ENCODE assay signal across 1 cellular context in the genomic region with DNA sequence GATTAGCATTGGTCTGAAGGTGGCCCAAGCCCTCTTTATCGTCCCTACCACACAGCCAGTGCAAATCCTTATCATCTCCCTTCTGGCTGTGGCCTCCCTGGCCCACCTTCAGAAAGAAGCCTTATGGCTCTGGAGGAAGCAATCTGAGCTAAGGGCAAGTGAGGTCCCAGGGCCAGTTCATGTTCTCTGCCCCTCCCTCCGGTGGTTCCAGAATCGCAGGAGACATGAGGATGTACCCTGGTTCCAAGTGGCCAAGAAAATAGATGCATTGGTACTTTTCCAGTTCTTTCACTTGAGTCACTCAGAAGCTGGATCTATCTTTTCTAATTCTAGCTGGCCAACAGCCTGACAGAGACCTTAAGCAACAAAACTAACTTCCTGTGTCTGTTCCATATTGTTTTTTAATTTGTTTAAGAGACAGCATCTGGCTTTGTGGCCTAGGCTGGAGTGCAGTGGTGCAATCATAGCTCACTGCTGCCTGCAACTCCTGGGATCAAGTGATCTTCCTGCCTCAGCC.
TF ChIP-seq lines count a peak whose summit lies in the region.

No MANE protein-coding gene starts in this region.

TF ChIP-seq in K562, 482 proteins besides CTCF, POLR2A, EP300 and RAD21 (continued from another document and continues in another):
- TF ChIP-seq E2F6 (IDR thresholded peaks at IDR 0.05; ENCODE audit: borderline replicate concordance in 1 of 2, extremely low read depth in 1 of 2, insufficient read depth in 1 of 2, insufficient read length in 1 of 2, low read depth in 1 of 2, low read length in 1 of 2, poor library complexity in 1 of 2, severe bottlenecking in 1 of 2), result no peak
- TF ChIP-seq TGIF2 (CRISPR knock-in tag; IDR thresholded peaks at IDR 0.05), result no peak
- peak; percentile 89 for TF ChIP-seq PHF21A (IDR thresholded peaks at IDR 0.05; ENCODE audit: borderline replicate concordance, low read depth)
- TF ChIP-seq, protein P1, sequence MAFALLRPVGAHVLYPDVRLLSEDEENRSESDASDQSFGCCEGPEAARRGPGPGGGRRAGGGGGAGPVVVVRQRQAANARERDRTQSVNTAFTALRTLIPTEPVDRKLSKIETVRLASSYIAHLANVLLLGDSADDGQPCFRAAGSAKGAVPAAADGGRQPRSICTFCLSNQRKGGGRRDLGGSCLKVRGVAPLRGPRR (CRISPR knock-in tag; IDR thresholded peaks at IDR 0.05), result no peak
- TF ChIP-seq, protein P2, sequence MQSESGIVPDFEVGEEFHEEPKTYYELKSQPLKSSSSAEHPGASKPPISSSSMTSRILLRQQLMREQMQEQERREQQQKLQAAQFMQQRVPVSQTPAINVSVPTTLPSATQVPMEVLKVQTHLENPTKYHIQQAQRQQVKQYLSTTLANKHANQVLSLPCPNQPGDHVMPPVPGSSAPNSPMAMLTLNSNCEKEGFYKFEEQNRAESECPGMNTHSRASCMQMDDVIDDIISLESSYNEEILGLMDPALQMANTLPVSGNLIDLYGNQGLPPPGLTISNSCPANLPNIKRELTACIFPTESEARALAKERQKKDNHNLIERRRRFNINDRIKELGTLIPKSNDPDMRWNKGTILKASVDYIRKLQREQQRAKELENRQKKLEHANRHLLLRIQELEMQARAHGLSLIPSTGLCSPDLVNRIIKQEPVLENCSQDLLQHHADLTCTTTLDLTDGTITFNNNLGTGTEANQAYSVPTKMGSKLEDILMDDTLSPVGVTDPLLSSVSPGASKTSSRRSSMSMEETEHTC (IDR thresholded peaks at IDR 0.05), result 0 out of 2 replicates have a peak, but pooled peaks have one; percentile 58
- no peak for TF ChIP-seq ZNF444 (CRISPR knock-in tag; IDR thresholded peaks at IDR 0.05)
- TF ChIP-seq PML (IDR thresholded peaks at IDR 0.05; ENCODE audit: low read length), result peak; percentile 98
- no peak for TF ChIP-seq CHD2 (IDR thresholded peaks at IDR 0.05; ENCODE audit: low read depth, low read length)
- no peak for TF ChIP-seq ZNF184 (CRISPR knock-in tag; IDR thresholded peaks at IDR 0.05)
- no peak for TF ChIP-seq ILF3 (IDR thresholded peaks at IDR 0.05; ENCODE audit: borderline replicate concordance)
- no peak for TF ChIP-seq ILK (tag; IDR thresholded peaks at IDR 0.05; ENCODE audit: borderline replicate concordance, low read depth)
- no peak for TF ChIP-seq FOS (IDR thresholded peaks at IDR 0.05; ENCODE audit: extremely low read depth, insufficient read length)
- TF ChIP-seq POLR3A (IDR thresholded peaks at IDR 0.05; ENCODE audit: borderline replicate concordance, extremely low read depth, insufficient read depth, insufficient read length), result no peak
- peak; percentile 33; the same call in 1 of the 2 replicates for TF ChIP-seq GABPB1 (CRISPR knock-in tag; IDR thresholded peaks at IDR 0.05)
- TF ChIP-seq ZNF436 (CRISPR knock-in tag; IDR thresholded peaks at IDR 0.05), result no peak
- TF ChIP-seq TSHZ1 (CRISPR knock-in tag; IDR thresholded peaks at IDR 0.05), result no peak
- TF ChIP-seq NONO (IDR thresholded peaks at IDR 0.05; ENCODE audit: low read depth in 2 of 2, low read length in 1 of 2), result peak in 1 of 2 experiments; percentile 74; a peak in 2 of 4 replicates
- TF ChIP-seq, protein P3, sequence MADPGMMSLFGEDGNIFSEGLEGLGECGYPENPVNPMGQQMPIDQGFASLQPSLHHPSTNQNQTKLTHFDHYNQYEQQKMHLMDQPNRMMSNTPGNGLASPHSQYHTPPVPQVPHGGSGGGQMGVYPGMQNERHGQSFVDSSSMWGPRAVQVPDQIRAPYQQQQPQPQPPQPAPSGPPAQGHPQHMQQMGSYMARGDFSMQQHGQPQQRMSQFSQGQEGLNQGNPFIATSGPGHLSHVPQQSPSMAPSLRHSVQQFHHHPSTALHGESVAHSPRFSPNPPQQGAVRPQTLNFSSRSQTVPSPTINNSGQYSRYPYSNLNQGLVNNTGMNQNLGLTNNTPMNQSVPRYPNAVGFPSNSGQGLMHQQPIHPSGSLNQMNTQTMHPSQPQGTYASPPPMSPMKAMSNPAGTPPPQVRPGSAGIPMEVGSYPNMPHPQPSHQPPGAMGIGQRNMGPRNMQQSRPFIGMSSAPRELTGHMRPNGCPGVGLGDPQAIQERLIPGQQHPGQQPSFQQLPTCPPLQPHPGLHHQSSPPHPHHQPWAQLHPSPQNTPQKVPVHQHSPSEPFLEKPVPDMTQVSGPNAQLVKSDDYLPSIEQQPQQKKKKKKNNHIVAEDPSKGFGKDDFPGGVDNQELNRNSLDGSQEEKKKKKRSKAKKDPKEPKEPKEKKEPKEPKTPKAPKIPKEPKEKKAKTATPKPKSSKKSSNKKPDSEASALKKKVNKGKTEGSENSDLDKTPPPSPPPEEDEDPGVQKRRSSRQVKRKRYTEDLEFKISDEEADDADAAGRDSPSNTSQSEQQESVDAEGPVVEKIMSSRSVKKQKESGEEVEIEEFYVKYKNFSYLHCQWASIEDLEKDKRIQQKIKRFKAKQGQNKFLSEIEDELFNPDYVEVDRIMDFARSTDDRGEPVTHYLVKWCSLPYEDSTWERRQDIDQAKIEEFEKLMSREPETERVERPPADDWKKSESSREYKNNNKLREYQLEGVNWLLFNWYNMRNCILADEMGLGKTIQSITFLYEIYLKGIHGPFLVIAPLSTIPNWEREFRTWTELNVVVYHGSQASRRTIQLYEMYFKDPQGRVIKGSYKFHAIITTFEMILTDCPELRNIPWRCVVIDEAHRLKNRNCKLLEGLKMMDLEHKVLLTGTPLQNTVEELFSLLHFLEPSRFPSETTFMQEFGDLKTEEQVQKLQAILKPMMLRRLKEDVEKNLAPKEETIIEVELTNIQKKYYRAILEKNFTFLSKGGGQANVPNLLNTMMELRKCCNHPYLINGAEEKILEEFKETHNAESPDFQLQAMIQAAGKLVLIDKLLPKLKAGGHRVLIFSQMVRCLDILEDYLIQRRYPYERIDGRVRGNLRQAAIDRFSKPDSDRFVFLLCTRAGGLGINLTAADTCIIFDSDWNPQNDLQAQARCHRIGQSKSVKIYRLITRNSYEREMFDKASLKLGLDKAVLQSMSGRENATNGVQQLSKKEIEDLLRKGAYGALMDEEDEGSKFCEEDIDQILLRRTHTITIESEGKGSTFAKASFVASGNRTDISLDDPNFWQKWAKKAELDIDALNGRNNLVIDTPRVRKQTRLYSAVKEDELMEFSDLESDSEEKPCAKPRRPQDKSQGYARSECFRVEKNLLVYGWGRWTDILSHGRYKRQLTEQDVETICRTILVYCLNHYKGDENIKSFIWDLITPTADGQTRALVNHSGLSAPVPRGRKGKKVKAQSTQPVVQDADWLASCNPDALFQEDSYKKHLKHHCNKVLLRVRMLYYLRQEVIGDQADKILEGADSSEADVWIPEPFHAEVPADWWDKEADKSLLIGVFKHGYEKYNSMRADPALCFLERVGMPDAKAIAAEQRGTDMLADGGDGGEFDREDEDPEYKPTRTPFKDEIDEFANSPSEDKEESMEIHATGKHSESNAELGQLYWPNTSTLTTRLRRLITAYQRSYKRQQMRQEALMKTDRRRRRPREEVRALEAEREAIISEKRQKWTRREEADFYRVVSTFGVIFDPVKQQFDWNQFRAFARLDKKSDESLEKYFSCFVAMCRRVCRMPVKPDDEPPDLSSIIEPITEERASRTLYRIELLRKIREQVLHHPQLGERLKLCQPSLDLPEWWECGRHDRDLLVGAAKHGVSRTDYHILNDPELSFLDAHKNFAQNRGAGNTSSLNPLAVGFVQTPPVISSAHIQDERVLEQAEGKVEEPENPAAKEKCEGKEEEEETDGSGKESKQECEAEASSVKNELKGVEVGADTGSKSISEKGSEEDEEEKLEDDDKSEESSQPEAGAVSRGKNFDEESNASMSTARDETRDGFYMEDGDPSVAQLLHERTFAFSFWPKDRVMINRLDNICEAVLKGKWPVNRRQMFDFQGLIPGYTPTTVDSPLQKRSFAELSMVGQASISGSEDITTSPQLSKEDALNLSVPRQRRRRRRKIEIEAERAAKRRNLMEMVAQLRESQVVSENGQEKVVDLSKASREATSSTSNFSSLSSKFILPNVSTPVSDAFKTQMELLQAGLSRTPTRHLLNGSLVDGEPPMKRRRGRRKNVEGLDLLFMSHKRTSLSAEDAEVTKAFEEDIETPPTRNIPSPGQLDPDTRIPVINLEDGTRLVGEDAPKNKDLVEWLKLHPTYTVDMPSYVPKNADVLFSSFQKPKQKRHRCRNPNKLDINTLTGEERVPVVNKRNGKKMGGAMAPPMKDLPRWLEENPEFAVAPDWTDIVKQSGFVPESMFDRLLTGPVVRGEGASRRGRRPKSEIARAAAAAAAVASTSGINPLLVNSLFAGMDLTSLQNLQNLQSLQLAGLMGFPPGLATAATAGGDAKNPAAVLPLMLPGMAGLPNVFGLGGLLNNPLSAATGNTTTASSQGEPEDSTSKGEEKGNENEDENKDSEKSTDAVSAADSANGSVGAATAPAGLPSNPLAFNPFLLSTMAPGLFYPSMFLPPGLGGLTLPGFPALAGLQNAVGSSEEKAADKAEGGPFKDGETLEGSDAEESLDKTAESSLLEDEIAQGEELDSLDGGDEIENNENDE (IDR thresholded peaks at IDR 0.05; ENCODE audit: low read depth, low read length), result no peak
- no peak for TF ChIP-seq PTBP1 (IDR thresholded peaks at IDR 0.05; ENCODE audit: low read depth, low read length)
- TF ChIP-seq HNRNPH1 (optimal IDR thresholded peaks at IDR 0.05; ENCODE audit: low read depth, low read length), result no peak
- TF ChIP-seq, protein P4, sequence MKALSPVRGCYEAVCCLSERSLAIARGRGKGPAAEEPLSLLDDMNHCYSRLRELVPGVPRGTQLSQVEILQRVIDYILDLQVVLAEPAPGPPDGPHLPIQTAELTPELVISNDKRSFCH (CRISPR knock-in tag; IDR thresholded peaks at IDR 0.05), result no peak
- TF ChIP-seq, protein P4 (tag; IDR thresholded peaks at IDR 0.05), result 0 out of 2 replicates have a peak, but pooled peaks have one; percentile 37
- TF ChIP-seq HDAC3 (IDR thresholded peaks at IDR 0.05; ENCODE audit: borderline replicate concordance, partially characterized antibody), result peak; percentile 94
- peak; percentile 96 for TF ChIP-seq SOX6 (IDR thresholded peaks at IDR 0.05)
- no peak for TF ChIP-seq XRCC5 (IDR thresholded peaks at IDR 0.05; ENCODE audit: low read depth, low read length)
- TF ChIP-seq IRF9 (tag; IDR thresholded peaks at IDR 0.05), result no peak
- TF ChIP-seq CBX5 (IDR thresholded peaks at IDR 0.05; ENCODE audit: borderline replicate concordance, low read depth), result 0 out of 2 replicates have a peak, but pooled peaks have one; percentile 35
- no peak for TF ChIP-seq BRF2 (IDR thresholded peaks at IDR 0.05; ENCODE audit: borderline replicate concordance, insufficient read depth, insufficient read length)
- peak; percentile 90; the same call in 1 of the 2 replicates for TF ChIP-seq NBN (IDR thresholded peaks at IDR 0.05; ENCODE audit: low read depth)
- TF ChIP-seq GABPB2 (CRISPR knock-in tag; conservative IDR thresholded peaks at IDR 0.05), result no peak
- TF ChIP-seq NFE2 (IDR thresholded peaks at IDR 0.05; ENCODE audit: low read depth), result 0 out of 2 replicates have a peak, but pooled peaks have one; percentile 24
- TF ChIP-seq, protein P5, sequence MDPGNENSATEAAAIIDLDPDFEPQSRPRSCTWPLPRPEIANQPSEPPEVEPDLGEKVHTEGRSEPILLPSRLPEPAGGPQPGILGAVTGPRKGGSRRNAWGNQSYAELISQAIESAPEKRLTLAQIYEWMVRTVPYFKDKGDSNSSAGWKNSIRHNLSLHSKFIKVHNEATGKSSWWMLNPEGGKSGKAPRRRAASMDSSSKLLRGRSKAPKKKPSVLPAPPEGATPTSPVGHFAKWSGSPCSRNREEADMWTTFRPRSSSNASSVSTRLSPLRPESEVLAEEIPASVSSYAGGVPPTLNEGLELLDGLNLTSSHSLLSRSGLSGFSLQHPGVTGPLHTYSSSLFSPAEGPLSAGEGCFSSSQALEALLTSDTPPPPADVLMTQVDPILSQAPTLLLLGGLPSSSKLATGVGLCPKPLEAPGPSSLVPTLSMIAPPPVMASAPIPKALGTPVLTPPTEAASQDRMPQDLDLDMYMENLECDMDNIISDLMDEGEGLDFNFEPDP (CRISPR knock-in tag; IDR thresholded peaks at IDR 0.05), result no peak
- TF ChIP-seq SRSF9 (IDR thresholded peaks at IDR 0.05; ENCODE audit: borderline replicate concordance, low read depth, low read length), result no peak
- no peak for TF ChIP-seq DIDO1 (tag; IDR thresholded peaks at IDR 0.05; ENCODE audit: low read depth)
